In the genomic region with DNA sequence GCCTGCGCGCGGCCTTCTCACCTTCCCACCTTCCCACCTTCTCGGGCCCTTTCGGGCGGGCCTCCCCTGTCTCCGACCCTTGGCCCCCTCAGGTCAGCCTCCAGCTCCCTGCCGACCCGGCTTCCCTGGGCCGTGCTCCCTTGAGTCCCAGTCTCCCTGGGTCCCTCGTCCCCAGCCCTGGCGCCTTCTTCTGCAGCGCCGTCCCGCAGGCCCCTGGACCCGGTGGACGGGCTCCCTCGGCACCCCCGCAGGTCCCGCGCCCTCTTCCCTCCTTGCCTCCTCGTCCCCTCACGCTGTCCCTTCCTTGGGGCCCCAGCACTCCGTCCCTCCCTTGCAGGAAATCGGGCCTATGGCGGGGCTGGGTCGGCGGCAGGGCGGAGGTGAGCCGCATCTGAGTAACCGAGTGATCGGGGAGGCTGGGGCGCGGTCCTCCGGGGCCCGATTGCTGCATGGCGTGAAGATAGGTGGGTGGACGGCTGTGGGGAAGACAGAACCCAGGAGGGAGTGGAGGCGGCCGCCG, we compare ENCODE assay signal across 8 cellular contexts. TPM values are rescaled to one million over a fixed set of nuclear protein-coding genes. Genes with fewer than 3 reads are reported as not detected.
A peak's percentile ranks its signal among the peaks of the same experiment; 100 is the strongest.
DNase-seq lines count a peak whose midpoint lies in the region; ATAC-seq and TF ChIP-seq lines count a peak whose summit lies in the region.

No MANE protein-coding gene starts in this region.

- H3K36me3 ChIP-seq in parathyroid adenoma (ENCODE audit: control insufficient read depth, insufficient read depth, low read length) = no peaks in the 10 kb centered on the region

- no peaks in the 10 kb centered on the region for H3K9me3 Mint-ChIP-seq in activated T-helper 2 cell treated with anti-CD3 and anti-CD28 coated beads, Interferon-gamma antibody, Interleukin-2, Interleukin-4, amounts not matched to agents 10 μg/mL and 5 μg/mL and 100 μg/mL, durations not matched to agents 14 hours and 24 hours and 36 hours

- no peaks in the 10 kb centered on the region for H3K9me3 ChIP-seq in parathyroid adenoma (ENCODE audit: control insufficient read depth, low read length)

- H3K9ac ChIP-seq in parathyroid adenoma = peak overlapping the region; percentile 46

- peaks cover 47% of the 10 kb centered on the region for H3K36me3 Mint-ChIP-seq in activated T-helper 2 cell treated with anti-CD3 and anti-CD28 coated beads, Interferon-gamma antibody, Interleukin-2, Interleukin-4, amounts not matched to agents 10 μg/mL and 5 μg/mL and 100 μg/mL, durations not matched to agents 14 hours and 24 hours and 36 hours (ENCODE audit: low read depth)

- DNase-seq in HuH-7.5 (ENCODE audit: low spot score) (peak; percentile 52), foreskin fibroblast (peak in 1 of 2 donors; percentile 73), GM13976 (ENCODE audit: low spot score) (no peak)
- peak; percentile 22 for DNase-seq in activated T-helper 2 cell treated with anti-CD3 and anti-CD28 coated beads, Interferon-gamma antibody, Interleukin-2, Interleukin-4, amounts not matched to agents 10 μg/mL and 5 μg/mL and 100 μg/mL, durations not matched to agents 14 hours and 24 hours and 36 hours (ENCODE audit: low spot score)

- H3K4me1 Mint-ChIP-seq in activated T-helper 2 cell treated with anti-CD3 and anti-CD28 coated beads, Interferon-gamma antibody, Interleukin-2, Interleukin-4, amounts not matched to agents 10 μg/mL and 5 μg/mL and 100 μg/mL, durations not matched to agents 14 hours and 24 hours and 36 hours (ENCODE audit: low read depth) = peaks cover 37% of the 10 kb centered on the region

- peak overlapping the region; percentile 93 for H2AFZ ChIP-seq in parathyroid adenoma

- H3K4me3 ChIP-seq in foreskin fibroblast (ENCODE audit: low read depth in 1 of 2, low read length in 2 of 2) (peak overlapping the region; percentile 84 to 94), parathyroid adenoma (ENCODE audit: low read depth, low read length) (peak overlapping the region; percentile 85)

- H3K4me3 Mint-ChIP-seq in activated T-helper 2 cell treated with anti-CD3 and anti-CD28 coated beads, Interferon-gamma antibody, Interleukin-2, Interleukin-4, amounts not matched to agents 10 μg/mL and 5 μg/mL and 100 μg/mL, durations not matched to agents 14 hours and 24 hours and 36 hours (ENCODE audit: low read depth) = peak overlapping the region; percentile 99

- H3K27ac ChIP-seq in 22Rv1 = peak overlapping the region; percentile 98
- peak overlapping the region; percentile 49 for H3K27ac ChIP-seq in parathyroid adenoma

- peak; percentile 1 for ATAC-seq in GM19452 (IDR thresholded peaks at IDR 0.05; ENCODE audit: unreplicated experiment)
- no peak for ATAC-seq in HG03108 (IDR thresholded peaks at IDR 0.05; ENCODE audit: unreplicated experiment)

- H3K4me2 ChIP-seq in parathyroid adenoma (ENCODE audit: low read length) = peak overlapping the region; percentile 92

- in situ Hi-C loops in GM13976 (cut with MboI; ENCODE audit: low sequenced_read_pairs, unreplicated experiment) = loop anchor here (25.0 kb wide), 1 partner anchor 493 kb away; no protein-coding TSS in a partner anchor

- peaks cover 15% of the 10 kb centered on the region for H3K79me2 ChIP-seq in parathyroid adenoma

- intact Hi-C loops in activated T-helper 2 cell treated with anti-CD3 and anti-CD28 coated beads, Interferon-gamma antibody, Interleukin-2, Interleukin-4, amounts not matched to agents 10 μg/mL and 5 μg/mL and 100 μg/mL, durations not matched to agents 14 hours and 24 hours and 36 hours (cut with micrococcal nuclease) = no loop called here

- H3K27me3 Mint-ChIP-seq in activated T-helper 2 cell treated with anti-CD3 and anti-CD28 coated beads, Interferon-gamma antibody, Interleukin-2, Interleukin-4, amounts not matched to agents 10 μg/mL and 5 μg/mL and 100 μg/mL, durations not matched to agents 14 hours and 24 hours and 36 hours (ENCODE audit: low read depth) = no peaks in the 10 kb centered on the region

- TF ChIP-seq CTCF in 22Rv1 (IDR thresholded peaks at IDR 0.05) (no peak), foreskin fibroblast (IDR thresholded peaks at IDR 0.05; ENCODE audit: low read depth, low read length) (no peak), parathyroid adenoma (IDR thresholded peaks at IDR 0.05) (no peak), GM13976 (IDR thresholded peaks at IDR 0.05; ENCODE audit: borderline replicate concordance, control extremely low read depth, extremely low read depth, insufficient read depth, missing control alignments) (no peak)

- no peaks in the 10 kb centered on the region for H3K27me3 ChIP-seq in parathyroid adenoma (ENCODE audit: control insufficient read depth, insufficient read depth, low read length)

- peak overlapping the region; percentile 98 for H3K27ac Mint-ChIP-seq in activated T-helper 2 cell treated with anti-CD3 and anti-CD28 coated beads, Interferon-gamma antibody, Interleukin-2, Interleukin-4, amounts not matched to agents 10 μg/mL and 5 μg/mL and 100 μg/mL, durations not matched to agents 14 hours and 24 hours and 36 hours

- H3K4me1 ChIP-seq in parathyroid adenoma = peaks cover 2% of the 10 kb centered on the region

RNA-seq across cellular contexts. Expression of gene ARPC5L, which starts 7.6 kb away (rescaled TPM):
- 76.4 and 76.7 TPM in 2 replicates for total RNA-seq in activated T-helper 2 cell treated with anti-CD3 and anti-CD28 coated beads, Interferon-gamma antibody, Interleukin-2, Interleukin-4, amounts not matched to agents 10 μg/mL and 5 μg/mL and 100 μg/mL, durations not matched to agents 14 hours and 24 hours and 36 hours

RNA-seq across cellular contexts. Expression of gene RPL35, which starts 7.8 kb away (rescaled TPM):
- 1,671 and 1,735 TPM in 2 replicates for total RNA-seq in activated T-helper 2 cell treated with anti-CD3 and anti-CD28 coated beads, Interferon-gamma antibody, Interleukin-2, Interleukin-4, amounts not matched to agents 10 μg/mL and 5 μg/mL and 100 μg/mL, durations not matched to agents 14 hours and 24 hours and 36 hours

RNA-seq across cellular contexts. Expression of gene WDR38, which starts 16.3 kb away (rescaled TPM):
- not detected in 2 replicates for total RNA-seq in activated T-helper 2 cell treated with anti-CD3 and anti-CD28 coated beads, Interferon-gamma antibody, Interleukin-2, Interleukin-4, amounts not matched to agents 10 μg/mL and 5 μg/mL and 100 μg/mL, durations not matched to agents 14 hours and 24 hours and 36 hours
